8 cellular contexts compared by ENCODE assay signal in the genomic region with DNA sequence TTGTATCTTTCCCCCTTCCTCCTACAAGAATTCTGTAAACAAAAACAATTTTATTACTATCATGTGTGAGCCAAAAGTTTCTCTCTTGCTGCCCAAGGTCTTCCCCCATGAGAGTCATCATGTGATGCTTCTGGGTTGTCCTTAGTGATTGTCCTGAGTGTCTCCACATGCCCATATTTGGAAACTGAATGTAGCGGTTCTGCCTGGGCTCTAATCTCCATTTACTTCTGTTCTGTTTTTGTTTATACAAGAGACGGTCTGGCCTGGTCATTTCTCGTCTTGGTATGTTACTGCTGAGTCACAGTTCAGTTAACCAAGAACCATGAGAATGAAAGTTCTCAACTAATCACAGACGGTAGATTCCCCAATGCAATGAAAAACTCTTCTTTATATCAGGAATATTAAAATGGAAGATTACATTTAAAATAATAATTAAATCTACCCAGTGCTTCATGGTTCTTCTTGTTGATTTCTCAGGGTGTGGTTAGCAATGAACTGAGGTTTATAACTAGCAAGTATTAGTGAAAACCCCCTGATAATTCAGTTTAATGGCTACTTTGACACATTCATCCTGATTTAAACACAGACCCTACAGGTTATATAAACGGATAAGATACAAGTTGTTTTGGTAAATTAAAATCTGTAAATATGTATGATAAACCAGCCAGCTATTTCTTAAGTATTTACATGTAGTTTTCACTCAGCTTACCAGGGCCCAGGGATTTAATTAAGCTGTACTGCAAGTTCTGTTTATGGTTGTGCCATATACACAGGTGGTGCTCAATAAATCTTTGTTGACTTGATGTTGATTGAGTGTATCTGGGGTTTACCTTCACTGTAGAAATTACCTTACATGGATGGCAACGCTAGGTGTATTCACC.
DNase-seq lines count a peak whose midpoint lies in the region; ATAC-seq and TF ChIP-seq lines count a peak whose summit lies in the region.

No MANE protein-coding gene starts in this region.

- H3K27me3 Mint-ChIP-seq in activated CD8-positive, alpha-beta T cell treated with anti-CD3 and anti-CD28 coated beads, Interleukin-2, amount 10 ng/mL, durations not matched to agents 7 days and 5 days (ENCODE audit: low read depth) = no peaks in the 10 kb centered on the region
- no peaks in the 10 kb centered on the region for H3K27me3 Mint-ChIP-seq in CD8-positive, alpha-beta T cell (ENCODE audit: low read depth)

- peaks cover 0 to 30% (median 7%) of the 10 kb centered on the region in 3 donors for H3K4me1 ChIP-seq in esophagus squamous epithelium
- peaks cover 20% of the 10 kb centered on the region for H3K4me1 ChIP-seq in CD8-positive, alpha-beta T cell (ENCODE audit: insufficient read depth, low read length)

- no peaks in the 10 kb centered on the region for H3K9me3 ChIP-seq in MG63
- no peaks in the 10 kb centered on the region for H3K9me3 ChIP-seq in esophagus squamous epithelium
- no peaks in the 10 kb centered on the region for H3K9me3 ChIP-seq in CD8-positive, alpha-beta T cell (ENCODE audit: low read length)

- CTCF ChIA-PET in BJ (lab: Yijun Ruan, JAX) = no interaction called here
- CTCF ChIA-PET in activated CD8-positive, alpha-beta T cell treated with anti-CD3 and anti-CD28 coated beads, Interleukin-2, amount 10 ng/mL, durations not matched to agents 7 days and 5 days (lab: Charles Lee) = no interaction called here
- CTCF ChIA-PET in CD8-positive, alpha-beta T cell (lab: Charles Lee) = no interaction called here

- H3K36me3 ChIP-seq in BJ (ENCODE audit: control insufficient read depth, insufficient read depth, low read length) (no peaks in the 10 kb centered on the region), MG63 (no peaks in the 10 kb centered on the region), esophagus squamous epithelium (no peaks in the 10 kb centered on the region)
- H3K36me3 ChIP-seq in CD8-positive, alpha-beta T cell (ENCODE audit: insufficient read depth, low read length) = no peaks in the 10 kb centered on the region

- H3K27me3 ChIP-seq in BJ (ENCODE audit: control insufficient read depth, insufficient read depth, low read length) (no peaks in the 10 kb centered on the region), MG63 (no peaks in the 10 kb centered on the region), esophagus squamous epithelium (no peaks in the 10 kb centered on the region)
- no peaks in the 10 kb centered on the region for H3K27me3 ChIP-seq in CD8-positive, alpha-beta T cell (ENCODE audit: insufficient read depth, low read length)

- H3K27ac ChIP-seq in esophagus squamous epithelium = peak overlapping the region; percentile 45 to 74 (median 65)
- H3K27ac ChIP-seq in CD8-positive, alpha-beta T cell (ENCODE audit: low read depth, low read length) = no peak overlapping the region

- 54 to 60% methylated on average over 6 of the region's 6 CpGs for WGBS in esophagus squamous epithelium, 2 donors

- H3K4me3 ChIP-seq in BJ (ENCODE audit: low read depth, low read length) = no peak overlapping the region
- no peak overlapping the region for H3K4me3 ChIP-seq in MG63
- no peak overlapping the region for H3K4me3 ChIP-seq in esophagus squamous epithelium
- H3K4me3 ChIP-seq in retinal pigment epithelial cell (ENCODE audit: low read length) = no peak overlapping the region
- no peak overlapping the region for H3K4me3 ChIP-seq in CD8-positive, alpha-beta T cell (ENCODE audit: low read depth, low read length)

- TF ChIP-seq CTCF in BJ (IDR thresholded peaks at IDR 0.05; ENCODE audit: insufficient read depth, low read depth, low read length) (no peak), esophagus squamous epithelium (IDR thresholded peaks at IDR 0.05) (no peak), retinal pigment epithelial cell (conservative IDR thresholded peaks at IDR 0.05; ENCODE audit: low read depth, low read length) (no peak)
- no peak for TF ChIP-seq CTCF in CD8-positive, alpha-beta T cell (IDR thresholded peaks at IDR 0.05)

- ATAC-seq in GM21619 (IDR thresholded peaks at IDR 0.05; ENCODE audit: unreplicated experiment) = peak; percentile 51
- no peak for ATAC-seq in activated CD8-positive, alpha-beta T cell treated with anti-CD3 and anti-CD28 coated beads, Interleukin-2, amount 10 ng/mL, durations not matched to agents 7 days and 5 days
- no peak for ATAC-seq in CD8-positive, alpha-beta T cell

- peaks cover 24% of the 10 kb centered on the region for H3K4me1 Mint-ChIP-seq in activated CD8-positive, alpha-beta T cell treated with anti-CD3 and anti-CD28 coated beads, Interleukin-2, amount 10 ng/mL, durations not matched to agents 7 days and 5 days (ENCODE audit: low read depth)
- H3K4me1 Mint-ChIP-seq in CD8-positive, alpha-beta T cell (ENCODE audit: low read depth) = peaks cover 22% of the 10 kb centered on the region

- POLR2A ChIA-PET in BJ (lab: Charles Lee) = no interaction called here
- POLR2A ChIA-PET in activated CD8-positive, alpha-beta T cell treated with anti-CD3 and anti-CD28 coated beads, Interleukin-2, amount 10 ng/mL, durations not matched to agents 7 days and 5 days (lab: Charles Lee) = no interaction called here
- POLR2A ChIA-PET in CD8-positive, alpha-beta T cell (lab: Charles Lee) = no interaction called here

- DNase-seq in BJ (ENCODE audit: low read depth) (peak; percentile 91), MG63 (peak; percentile 43), esophagus squamous epithelium (lab: John Stamatoyannopoulos, UW) (no peak), retinal pigment epithelial cell (ENCODE audit: low read depth) (peak; percentile 46), SW 1271 (lab: John Stamatoyannopoulos, UW) (no peak)
- DNase-seq in activated CD8-positive, alpha-beta T cell treated with anti-CD3 and anti-CD28 coated beads, Interleukin-2, amount 10 ng/mL, durations not matched to agents 7 days and 5 days = no peak
- DNase-seq in CD8-positive, alpha-beta T cell = no peak

- intact Hi-C loops in esophagus squamous epithelium (cut with DNase I) = no loop called here
- intact Hi-C loops in CD8-positive, alpha-beta T cell (cut with DNase I, micrococcal nuclease) = no loop called here

- no peak for TF ChIP-seq POLR2A in esophagus squamous epithelium (IDR thresholded peaks at IDR 0.05)

- H3K36me3 Mint-ChIP-seq in activated CD8-positive, alpha-beta T cell treated with anti-CD3 and anti-CD28 coated beads, Interleukin-2, amount 10 ng/mL, durations not matched to agents 7 days and 5 days (ENCODE audit: low read depth) = peaks cover 2% of the 10 kb centered on the region
- H3K36me3 Mint-ChIP-seq in CD8-positive, alpha-beta T cell = no peaks in the 10 kb centered on the region

- no peak overlapping the region for H3K4me3 Mint-ChIP-seq in activated CD8-positive, alpha-beta T cell treated with anti-CD3 and anti-CD28 coated beads, Interleukin-2, amount 10 ng/mL, durations not matched to agents 7 days and 5 days
- no peak overlapping the region for H3K4me3 Mint-ChIP-seq in CD8-positive, alpha-beta T cell

- H3K9me3 Mint-ChIP-seq in activated CD8-positive, alpha-beta T cell treated with anti-CD3 and anti-CD28 coated beads, Interleukin-2, amount 10 ng/mL, durations not matched to agents 7 days and 5 days (ENCODE audit: insufficient read depth) = no peaks in the 10 kb centered on the region
- H3K9me3 Mint-ChIP-seq in CD8-positive, alpha-beta T cell = no peaks in the 10 kb centered on the region

- no peak overlapping the region for H3K27ac Mint-ChIP-seq in activated CD8-positive, alpha-beta T cell treated with anti-CD3 and anti-CD28 coated beads, Interleukin-2, amount 10 ng/mL, durations not matched to agents 7 days and 5 days
- no peak overlapping the region for H3K27ac Mint-ChIP-seq in CD8-positive, alpha-beta T cell

Comparison
In these comparisons a context has a peak if more than half of its experiments do, and no peak if none do; other contexts are left out.
1. DNase-seq: peak in BJ (single experiment), MG63 (single experiment) and retinal pigment epithelial cell (single experiment); none in esophagus squamous epithelium (single experiment), activated CD8-positive, alpha-beta T cell treated with anti-CD3 and anti-CD28 coated beads, Interleukin-2, amount 10 ng/mL, durations not matched to agents 7 days and 5 days (single experiment), SW 1271 (0 of 2) and CD8-positive, alpha-beta T cell (0 of 7).